25 cellular contexts compared by ENCODE assay signal in the genomic region with DNA sequence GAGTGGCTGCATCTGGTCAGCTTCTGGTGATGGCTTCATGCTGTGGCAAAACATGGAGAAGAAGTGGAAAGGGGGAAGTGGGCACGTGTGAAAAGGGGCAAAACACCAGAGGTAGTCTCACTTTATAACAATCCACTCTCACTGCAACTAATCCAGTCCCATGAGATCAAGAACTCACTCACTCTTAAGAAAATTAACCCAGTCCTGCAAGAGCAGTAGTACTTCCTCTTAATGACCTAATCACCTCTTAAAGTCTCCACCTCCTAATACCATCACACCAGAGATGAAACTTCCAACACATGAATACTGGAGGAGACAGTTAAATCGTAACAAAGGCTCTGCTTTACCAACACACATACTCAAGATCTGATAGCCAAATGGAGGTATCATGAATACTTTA.
DNase-seq lines count a peak whose midpoint lies in the region; ATAC-seq and TF ChIP-seq lines count a peak whose summit lies in the region.
"Had no signal": no experiment of that assay in that cellular context is flagged by ENCODE, and none has a peak within 500 bp of the region (broad histone marks: within the 10 kb centered on the region; RNA-seq: fewer than 3 reads in every experiment).

No MANE protein-coding gene starts in this region.

- H3K36me3 ChIP-seq in neural progenitor cell = no peaks in the 10 kb centered on the region
- H3K36me3 ChIP-seq: breast epithelium, spleen, WERI-Rb-1 had no signal

- H4K20me1 ChIP-seq in neural progenitor cell (ENCODE audit: low read depth) = no peaks in the 10 kb centered on the region

- no peaks in the 10 kb centered on the region for H3K79me2 ChIP-seq in neural progenitor cell (ENCODE audit: low read depth)

- POLR2A ChIA-PET in activated CD4-positive, alpha-beta T cell treated with anti-CD3 and anti-CD28 coated beads for 36 hours (lab: Charles Lee) = no interaction called here
- POLR2A ChIA-PET in activated CD4-positive, alpha-beta memory T cell treated with anti-CD3 and anti-CD28 coated beads for 36 hours (lab: Charles Lee) = no interaction called here

- H3K27ac Mint-ChIP-seq in activated CD4-positive, alpha-beta T cell treated with anti-CD3 and anti-CD28 coated beads for 36 hours = peak overlapping the region; percentile 83
- H3K27ac Mint-ChIP-seq in activated CD4-positive, alpha-beta memory T cell treated with anti-CD3 and anti-CD28 coated beads for 36 hours = peak overlapping the region; percentile 74
- no peak overlapping the region for H3K27ac Mint-ChIP-seq in neural progenitor cell
- H3K27ac Mint-ChIP-seq: IgD-negative memory B cell, mesothelial cell of epicardium had no signal

- peak; percentile 76 for ATAC-seq in activated CD4-positive, alpha-beta T cell treated with anti-CD3 and anti-CD28 coated beads for 36 hours
- peak; percentile 79 for ATAC-seq in GM19463 (IDR thresholded peaks at IDR 0.05; ENCODE audit: unreplicated experiment)
- ATAC-seq: A549, left colon had no signal

- CTCF ChIA-PET in activated CD4-positive, alpha-beta T cell treated with anti-CD3 and anti-CD28 coated beads for 36 hours (lab: Charles Lee) = interaction anchor here (0.6 to 1.0 kb wide), 2 partner anchors 73 to 112 kb away, joined by 3 to 4 read pairs; no protein-coding TSS in a partner anchor
- CTCF ChIA-PET in activated CD4-positive, alpha-beta memory T cell treated with anti-CD3 and anti-CD28 coated beads for 36 hours (lab: Charles Lee) = interaction anchor here (1.6 kb wide), 1 partner anchor 11 kb away, joined by 8 read pairs; no protein-coding TSS in a partner anchor

- peak overlapping the region; percentile 58 for H2AFZ ChIP-seq in neural progenitor cell (replicated peaks)

- no peak for TF ChIP-seq CTCF in neural progenitor cell (IDR thresholded peaks at IDR 0.05)

- intact Hi-C loops in activated CD4-positive, alpha-beta T cell treated with anti-CD3 and anti-CD28 coated beads for 36 hours (cut with DNase I, micrococcal nuclease) = loop anchor here in 1 of 2 experiments (2.0 to 5.0 kb wide), 2 partner anchors 65 to 224 kb away; no protein-coding TSS in a partner anchor
- intact Hi-C loops in activated CD4-positive, alpha-beta memory T cell treated with anti-CD3 and anti-CD28 coated beads for 36 hours (cut with micrococcal nuclease) = loop anchor here (2.0 kb wide), 1 partner anchor 39 kb away; no protein-coding TSS in a partner anchor
- intact Hi-C loops in posterior cingulate gyrus (cut with DNase I) = no loop called here

- no peak overlapping the region for H3K4me2 ChIP-seq in neural progenitor cell
- H3K4me2 ChIP-seq: A549 had no signal

- peaks cover 11% of the 10 kb centered on the region for H3K36me3 Mint-ChIP-seq in activated CD4-positive, alpha-beta T cell treated with anti-CD3 and anti-CD28 coated beads for 36 hours (ENCODE audit: low read depth)
- no peaks in the 10 kb centered on the region for H3K36me3 Mint-ChIP-seq in activated CD4-positive, alpha-beta memory T cell treated with anti-CD3 and anti-CD28 coated beads for 36 hours
- H3K36me3 Mint-ChIP-seq in neural progenitor cell = no peaks in the 10 kb centered on the region
- H3K36me3 Mint-ChIP-seq: IgD-negative memory B cell, mesothelial cell of epicardium had no signal

- H3K9me3 Mint-ChIP-seq in activated CD4-positive, alpha-beta T cell treated with anti-CD3 and anti-CD28 coated beads for 36 hours (ENCODE audit: low read depth) = peaks cover 4% of the 10 kb centered on the region
- H3K9me3 Mint-ChIP-seq in activated CD4-positive, alpha-beta memory T cell treated with anti-CD3 and anti-CD28 coated beads for 36 hours = no peaks in the 10 kb centered on the region
- H3K9me3 Mint-ChIP-seq in neural progenitor cell = no peaks in the 10 kb centered on the region
- H3K9me3 Mint-ChIP-seq: IgD-negative memory B cell, neural crest cell had no signal

- H3F3A ChIP-seq in neural progenitor cell (ENCODE audit: low read depth) = peaks cover 4% of the 10 kb centered on the region

- no peaks in the 10 kb centered on the region for H3K27me3 Mint-ChIP-seq in activated CD4-positive, alpha-beta T cell treated with anti-CD3 and anti-CD28 coated beads for 36 hours
- H3K27me3 Mint-ChIP-seq in activated CD4-positive, alpha-beta memory T cell treated with anti-CD3 and anti-CD28 coated beads for 36 hours = no peaks in the 10 kb centered on the region
- H3K27me3 Mint-ChIP-seq in neural progenitor cell (ENCODE audit: insufficient read depth, low read depth) = no peaks in the 10 kb centered on the region
- H3K27me3 Mint-ChIP-seq: IgD-negative memory B cell had no signal

- H3K27ac ChIP-seq in neural progenitor cell = no peak overlapping the region
- H3K27ac ChIP-seq: A549, breast epithelium, C4-2B, spleen, WERI-Rb-1 had no signal

- H3K4me3 Mint-ChIP-seq in activated CD4-positive, alpha-beta T cell treated with anti-CD3 and anti-CD28 coated beads for 36 hours = peak overlapping the region; percentile 23
- H3K4me3 Mint-ChIP-seq in activated CD4-positive, alpha-beta memory T cell treated with anti-CD3 and anti-CD28 coated beads for 36 hours = peak overlapping the region; percentile 44
- H3K4me3 Mint-ChIP-seq in neural progenitor cell = no peak overlapping the region
- H3K4me3 Mint-ChIP-seq: IgD-negative memory B cell, mesothelial cell of epicardium, neural crest cell had no signal

- H3K4me1 ChIP-seq in neural progenitor cell = no peaks in the 10 kb centered on the region
- H3K4me1 ChIP-seq: A549, breast epithelium, spleen had no signal

- no peak overlapping the region for H3K4me3 ChIP-seq in neural progenitor cell
- H3K4me3 ChIP-seq: A549, breast epithelium, spleen had no signal

- DNase-seq in activated CD4-positive, alpha-beta T cell treated with anti-CD3 and anti-CD28 coated beads for 36 hours = no peak
- no peak for DNase-seq in activated CD4-positive, alpha-beta T cell treated with anti-CD3 and anti-CD28 coated beads for 1 hour
- DNase-seq in activated CD4-positive, alpha-beta memory T cell treated with anti-CD3 and anti-CD28 coated beads for 36 hours = no peak
- no peak for DNase-seq in neural progenitor cell (ENCODE audit: low spot score)
- DNase-seq in posterior cingulate gyrus = no peak
- DNase-seq in HPDE6-E6E7 (ENCODE audit: extremely low spot score) = no peak
- no peak for DNase-seq in NCI-H510A (lab: John Stamatoyannopoulos, UW)
- DNase-seq: dermis blood vessel endothelial cell; DMS53; erythroblast; left colon; NCI-H1930; NCI-H524; SHP77 treated with DMSO at 0.1 percent for 48 hours; spleen; stimulated activated CD8-positive, alpha-beta memory T cell treated with anti-CD3 and anti-CD28 coated beads, Interleukin-4, amount 100 ng/mL, for 48 hours; T-helper 1 cell; WERI-Rb-1 had no signal

- no peak overlapping the region for H3K9ac ChIP-seq in neural progenitor cell

- H3K9me3 ChIP-seq in neural progenitor cell (ENCODE audit: low read depth) = no peaks in the 10 kb centered on the region
- H3K9me3 ChIP-seq: A549, breast epithelium, spleen had no signal

- H3K27me3 ChIP-seq in neural progenitor cell = no peaks in the 10 kb centered on the region
- H3K27me3 ChIP-seq: breast epithelium, spleen had no signal

- peaks cover 61% of the 10 kb centered on the region for H3K4me1 Mint-ChIP-seq in activated CD4-positive, alpha-beta T cell treated with anti-CD3 and anti-CD28 coated beads for 36 hours
- H3K4me1 Mint-ChIP-seq in activated CD4-positive, alpha-beta memory T cell treated with anti-CD3 and anti-CD28 coated beads for 36 hours (ENCODE audit: low read depth) = peaks cover 58% of the 10 kb centered on the region
- no peaks in the 10 kb centered on the region for H3K4me1 Mint-ChIP-seq in neural progenitor cell
- H3K4me1 Mint-ChIP-seq: IgD-negative memory B cell, mesothelial cell of epicardium, neural crest cell had no signal
